17 cellular contexts compared by ENCODE assay signal in genomic region chr9:114221706-114222465, GRCh38.
DNase-seq lines count a peak whose midpoint lies in the region; ATAC-seq and TF ChIP-seq lines count a peak whose summit lies in the region.
"Had no signal": no experiment of that assay in that cellular context is flagged by ENCODE, and none has a peak within 500 bp of the region (broad histone marks: within the 10 kb centered on the region; RNA-seq: fewer than 3 reads in every experiment).

No MANE protein-coding gene starts in this region.

- no peaks in the 10 kb centered on the region for H3K4me1 Mint-ChIP-seq in activated naive CD4-positive, alpha-beta T cell treated with anti-CD3 and anti-CD28 coated beads, Interleukin-2, amount 10 ng/mL, durations not matched to agents 7 days and 5 days
- peaks cover 2% of the 10 kb centered on the region for H3K4me1 Mint-ChIP-seq in progenitor cell of endocrine pancreas (ENCODE audit: low read depth)

- H3K9me3 ChIP-seq in SK-N-SH, result no peaks in the 10 kb centered on the region
- H3K9me3 ChIP-seq in neuronal stem cell (replicated peaks in 1 of 2; ENCODE audit: control insufficient read depth in 2 of 2, insufficient read depth in 1 of 2, low read depth in 1 of 2, low read length in 2 of 2), result no peaks in the 10 kb centered on the region

- H3K79me1 ChIP-seq in neuronal stem cell (ENCODE audit: low read depth, low read length), result no peaks in the 10 kb centered on the region

- no peak overlapping the region for H3K27ac Mint-ChIP-seq in activated naive CD4-positive, alpha-beta T cell treated with anti-CD3 and anti-CD28 coated beads, Interleukin-2, amount 10 ng/mL, durations not matched to agents 7 days and 5 days
- H3K27ac Mint-ChIP-seq in progenitor cell of endocrine pancreas, result no peak overlapping the region

- no peak overlapping the region for H3K4me3 ChIP-seq in SK-N-SH (ENCODE audit: low read depth in 2 of 2, low read length in 1 of 2)
- no peak overlapping the region for H3K4me3 ChIP-seq in neuronal stem cell (ENCODE audit: low read length in 2 of 2)

- H2AK5ac ChIP-seq in neuronal stem cell (ENCODE audit: low read depth, low read length), result peak overlapping the region; percentile 12

- H3K4me3 Mint-ChIP-seq in activated naive CD4-positive, alpha-beta T cell treated with anti-CD3 and anti-CD28 coated beads, Interleukin-2, amount 10 ng/mL, durations not matched to agents 7 days and 5 days, result no peak overlapping the region
- no peak overlapping the region for H3K4me3 Mint-ChIP-seq in progenitor cell of endocrine pancreas (ENCODE audit: low read depth)

- POLR2A ChIA-PET in SK-N-SH (lab: Yijun Ruan, JAX), result no interaction called here

- H3K9me2 ChIP-seq in SK-N-SH, result no peaks in the 10 kb centered on the region

- H3K4ac ChIP-seq in neuronal stem cell (ENCODE audit: low read length), result no peak overlapping the region

- H3K36me3 ChIP-seq in SK-N-SH (replicated peaks in 1 of 2; ENCODE audit: control insufficient read depth in 1 of 2, insufficient read depth in 2 of 2, low read length in 1 of 2) (no peaks in the 10 kb centered on the region), neuronal stem cell (replicated peaks in 1 of 2; ENCODE audit: control insufficient read depth in 2 of 2, insufficient read depth in 2 of 2, low read length in 2 of 2) (peaks cover 0 to 2% of the 10 kb centered on the region in 2 donors)

- no peak for TF ChIP-seq RAD21 in SK-N-SH (IDR thresholded peaks at IDR 0.05; ENCODE audit: low read length)

- no peak for ATAC-seq in SK-N-SH treated with all-trans-retinoic acid at 6 μM for 48 hours

- no peak overlapping the region for H4K91ac ChIP-seq in neuronal stem cell (ENCODE audit: low read depth, low read length, poor library complexity)

- H3K9me3 Mint-ChIP-seq in activated naive CD4-positive, alpha-beta T cell treated with anti-CD3 and anti-CD28 coated beads, Interleukin-2, amount 10 ng/mL, durations not matched to agents 7 days and 5 days, result no peaks in the 10 kb centered on the region
- H3K9me3 Mint-ChIP-seq in progenitor cell of endocrine pancreas (ENCODE audit: low read depth), result no peaks in the 10 kb centered on the region

- H3K27me3 Mint-ChIP-seq in activated naive CD4-positive, alpha-beta T cell treated with anti-CD3 and anti-CD28 coated beads, Interleukin-2, amount 10 ng/mL, durations not matched to agents 7 days and 5 days, result no peaks in the 10 kb centered on the region
- no peaks in the 10 kb centered on the region for H3K27me3 Mint-ChIP-seq in progenitor cell of endocrine pancreas

- H2AFZ ChIP-seq in SK-N-SH (ENCODE audit: low read depth) (no peak overlapping the region), neuronal stem cell (ENCODE audit: low read length) (no peak overlapping the region)

- 89% methylated on average over 10 of the region's 10 CpGs for WGBS in SK-N-SH (ENCODE audit: low lambda C conversion rate)
- WGBS in neuronal stem cell (ENCODE audit: extremely low coverage in 2 of 2, insufficient read length in 2 of 2, insufficient replicate concordance in 1 of 2), 2 donors, result no CpG with 5 or more reads among the region's 10 CpGs

- H3K4me2 ChIP-seq in SK-N-SH (no peak overlapping the region), neuronal stem cell (ENCODE audit: insufficient read depth, low read length, poor library complexity, severe bottlenecking) (no peak overlapping the region)

- H2BK12ac ChIP-seq in neuronal stem cell (ENCODE audit: low read length), result no peak overlapping the region

- no peaks in the 10 kb centered on the region for H3K79me2 ChIP-seq in SK-N-SH (ENCODE audit: insufficient read depth)

- no peak overlapping the region for H3K23ac ChIP-seq in neuronal stem cell (ENCODE audit: low read depth, low read length, poor library complexity)

- H2BK120ac ChIP-seq in neuronal stem cell (ENCODE audit: low read depth, low read length), result no peak overlapping the region

- TF ChIP-seq EP300 in SK-N-SH (IDR thresholded peaks at IDR 0.05; ENCODE audit: borderline replicate concordance in 1 of 2, low read depth in 1 of 2, low read length in 1 of 2), result no peak

- H3F3A ChIP-seq in SK-N-SH (replicated peaks; ENCODE audit: insufficient read depth), result peaks cover 36% of the 10 kb centered on the region

- H3K27me3 ChIP-seq in SK-N-SH (ENCODE audit: insufficient read depth) (no peaks in the 10 kb centered on the region), neuronal stem cell (ENCODE audit: control insufficient read depth in 3 of 3, insufficient read depth in 3 of 3, low read depth in 1 of 3, low read length in 3 of 3) (no peaks in the 10 kb centered on the region)

- H2BK15ac ChIP-seq in neuronal stem cell (ENCODE audit: low read length), result no peak overlapping the region

- H4K20me1 ChIP-seq in SK-N-SH (ENCODE audit: insufficient read depth), result no peaks in the 10 kb centered on the region

- H3K36me3 Mint-ChIP-seq in activated naive CD4-positive, alpha-beta T cell treated with anti-CD3 and anti-CD28 coated beads, Interleukin-2, amount 10 ng/mL, durations not matched to agents 7 days and 5 days, result no peaks in the 10 kb centered on the region
- peaks cover 12% of the 10 kb centered on the region for H3K36me3 Mint-ChIP-seq in progenitor cell of endocrine pancreas (ENCODE audit: insufficient read depth)

- no peak for DNase-seq in SK-N-SH
- peak; percentile 38 for DNase-seq in LHCN-M2 (ENCODE audit: low read depth)
- peak; percentile 36 to 91 for DNase-seq in dermis microvascular lymphatic vessel endothelial cell (ENCODE audit: low read depth in 2 of 2)
- no peak for DNase-seq in neuronal stem cell (ENCODE audit: low spot score)
- DNase-seq in activated naive CD4-positive, alpha-beta T cell treated with anti-CD3 and anti-CD28 coated beads, Interleukin-2, amount 10 ng/mL, durations not matched to agents 7 days and 5 days, result no peak
- DNase-seq in progenitor cell of endocrine pancreas (ENCODE audit: low spot score, unreplicated experiment), result no peak
- no peak for DNase-seq in retina
- DNase-seq: 8988T, C1 segment of cervical spinal cord, COR-L47, GF-D8, GOT3, Kasumi-1, NCI-H1436, NCI-H2029 treated with DMSO at 0.1 percent for 48 hours, NCI-H524 had no signal

- H3K18ac ChIP-seq in neuronal stem cell (ENCODE audit: low read length), result no peak overlapping the region

- peak overlapping the region; percentile 16 for H2BK5ac ChIP-seq in neuronal stem cell (ENCODE audit: low read length)

- no peak overlapping the region for H3K27ac ChIP-seq in SK-N-SH (ENCODE audit: low read depth in 2 of 2, low read length in 1 of 2)
- H3K27ac ChIP-seq in neuronal stem cell (replicated peaks; ENCODE audit: low read length), result no peak overlapping the region

- CTCF ChIA-PET in SK-N-SH (lab: Yijun Ruan, JAX), result interaction anchor here (1.1 to 1.2 kb wide), 2 partner anchors 17 to 67 kb away, joined by 3 to 4 read pairs; partner anchors contain the start of gene COL27A1
- CTCF ChIA-PET in activated naive CD4-positive, alpha-beta T cell treated with anti-CD3 and anti-CD28 coated beads, Interleukin-2, amount 10 ng/mL, durations not matched to agents 7 days and 5 days (lab: Charles Lee), result no interaction called here

- peaks cover 14 to 25% of the 10 kb centered on the region in 2 experiments; a peak in 3 of 4 replicates for H3K4me1 ChIP-seq in SK-N-SH (ENCODE audit: control insufficient read depth in 1 of 2, insufficient read depth in 2 of 2, low read depth in 1 of 2, low read length in 1 of 2)
- peaks cover 2 to 18% of the 10 kb centered on the region in 2 donors for H3K4me1 ChIP-seq in neuronal stem cell (ENCODE audit: control insufficient read depth in 2 of 2, insufficient read depth in 1 of 2, low read depth in 1 of 2, low read length in 2 of 2)

- H4K8ac ChIP-seq in neuronal stem cell (ENCODE audit: low read depth, low read length), result no peak overlapping the region

- no peak overlapping the region for H3K9ac ChIP-seq in SK-N-SH
- H3K9ac ChIP-seq in neuronal stem cell (ENCODE audit: low read depth, low read length, poor library complexity), result no peak overlapping the region

- TF ChIP-seq CTCF in SK-N-SH (IDR thresholded peaks at IDR 0.05) (no peak), progenitor cell of endocrine pancreas (IDR thresholded peaks at IDR 0.05; ENCODE audit: unreplicated experiment) (no peak)

- no peak overlapping the region for H3K14ac ChIP-seq in neuronal stem cell (ENCODE audit: low read length)

TF ChIP-seq in SK-N-SH, 30 proteins besides CTCF, POLR2A, EP300 and RAD21:
- no peak for TF ChIP-seq TAF1 (IDR thresholded peaks at IDR 0.05; ENCODE audit: borderline replicate concordance, low read depth, low read length)
- TF ChIP-seq TCF12 (IDR thresholded peaks at IDR 0.05), result peak; percentile 22; the same call in 1 of the 2 replicates
- TF ChIP-seq TEAD4 (IDR thresholded peaks at IDR 0.05; ENCODE audit: borderline replicate concordance, insufficient read depth), result no peak
- TF ChIP-seq MEF2A (IDR thresholded peaks at IDR 0.05; ENCODE audit: borderline replicate concordance, low read depth), result no peak
- no peak for TF ChIP-seq ELF1 (IDR thresholded peaks at IDR 0.05)

TF ChIP-seq in SK-N-SH treated with all-trans-retinoic acid at 6 μM for 48 hours, 23 proteins besides CTCF, POLR2A, EP300 and RAD21 (continues in another document):
- TF ChIP-seq OSR1 (CRISPR knock-in tag; IDR thresholded peaks at IDR 0.05), result no peak
- no peak for TF ChIP-seq TCF4 (CRISPR knock-in tag; IDR thresholded peaks at IDR 0.05; ENCODE audit: borderline replicate concordance)
- no peak for TF ChIP-seq RARB (CRISPR knock-in tag; IDR thresholded peaks at IDR 0.05)
- TF ChIP-seq POU6F1 (CRISPR knock-in tag; IDR thresholded peaks at IDR 0.05; ENCODE audit: borderline replicate concordance, low read depth), result no peak

Comparison
In these comparisons a context has a peak if more than half of its experiments do, and no peak if none do; other contexts are left out.
1. DNase-seq: peak in LHCN-M2 (single experiment) and dermis microvascular lymphatic vessel endothelial cell (2 of 2); none in SK-N-SH (single experiment), neuronal stem cell (single experiment), activated naive CD4-positive, alpha-beta T cell treated with anti-CD3 and anti-CD28 coated beads, Interleukin-2, amount 10 ng/mL, durations not matched to agents 7 days and 5 days (single experiment), progenitor cell of endocrine pancreas (single experiment) and retina (single experiment).